ENCODE assay signal across 13 cellular contexts in the genomic region with DNA sequence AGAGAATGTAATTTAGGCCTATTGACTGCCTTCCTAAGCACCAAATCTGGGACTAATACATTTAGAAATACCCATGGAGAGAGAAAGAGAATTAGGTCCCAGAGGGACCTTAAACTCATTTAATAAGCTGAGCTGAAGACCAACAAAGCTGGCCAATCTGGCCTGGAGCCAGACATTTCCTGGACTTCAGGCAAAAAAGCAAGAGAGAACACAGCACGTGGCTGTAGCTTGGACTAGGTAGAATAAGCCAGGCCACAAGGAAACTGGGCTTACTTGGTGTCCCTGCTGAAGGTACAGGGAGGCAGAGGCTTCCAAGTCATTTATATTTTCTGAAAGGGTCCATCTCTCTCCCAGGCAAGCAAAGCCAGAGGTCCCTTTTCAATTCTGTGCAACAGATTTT.
A peak's percentile ranks its signal among the peaks of the same experiment; 100 is the strongest.
DNase-seq lines count a peak whose midpoint lies in the region; ATAC-seq and TF ChIP-seq lines count a peak whose summit lies in the region.
"Had no signal": no experiment of that assay in that cellular context is flagged by ENCODE, and none has a peak within 500 bp of the region (broad histone marks: within the 10 kb centered on the region; RNA-seq: fewer than 3 reads in every experiment).

No MANE protein-coding gene starts in this region.

- H3K27ac ChIP-seq in ascending aorta: peak overlapping the region in 1 of 2 donors; percentile 73

- intact Hi-C loops in ascending aorta (cut with DNase I): no loop called here
- intact Hi-C loops in Right ventricle myocardium superior (cut with DNase I): no loop called here

- no peak overlapping the region for H3K4me3 ChIP-seq in ascending aorta
- H3K4me3 ChIP-seq in retinal pigment epithelial cell (ENCODE audit: low read length): no peak overlapping the region
- H3K4me3 ChIP-seq: smooth muscle cell had no signal

- H3K9me3 ChIP-seq in ascending aorta: peaks cover 0 to 4% of the 10 kb centered on the region in 2 donors

- TF ChIP-seq CTCF in ascending aorta (IDR thresholded peaks at IDR 0.05): no peak
- no peak for TF ChIP-seq CTCF in retinal pigment epithelial cell (conservative IDR thresholded peaks at IDR 0.05; ENCODE audit: low read depth, low read length)

- H3K4me1 ChIP-seq in ascending aorta: no peaks in the 10 kb centered on the region

- H3K36me3 ChIP-seq in ascending aorta: no peaks in the 10 kb centered on the region

- DNase-seq in GM04503 (ENCODE audit: low read depth) (peak; percentile 13), ascending aorta (ENCODE audit: low spot score in 2 of 2) (peak; percentile 15 to 86), Right ventricle myocardium superior (peak; percentile 74), retinal pigment epithelial cell (ENCODE audit: low read depth) (peak; percentile 86), NCI-H187 treated with DMSO at 0.1 percent for 48 hours (lab: John Stamatoyannopoulos, UW) (no peak)
- DNase-seq in activated naive CD4-positive, alpha-beta T cell treated with anti-CD3 and anti-CD28 coated beads, Interleukin-2, amount 50 U/mL, for 16 hours: no peak
- DNase-seq in stimulated activated CD4-positive, alpha-beta T cell treated with anti-CD3 and anti-CD28 coated beads, Interleukin-2, amount 100 ng/mL, for 48 hours: no peak
- DNase-seq: activated effector memory CD4-positive, alpha-beta T cell treated with anti-CD3 and anti-CD28 coated beads, Interleukin-2, amount 50 U/mL, for 16 hours; CD4-positive, CD25-positive, alpha-beta regulatory T cell; NCI-H1694; T-helper 1 cell had no signal

- ATAC-seq in Right ventricle myocardium superior (ENCODE audit: poor library complexity) (peak; percentile 68), GM18519 (IDR thresholded peaks at IDR 0.05; ENCODE audit: low FRiP score, unreplicated experiment) (no peak)

- no peaks in the 10 kb centered on the region for H3K27me3 ChIP-seq in ascending aorta

Comparison
In these comparisons a context has a peak if more than half of its experiments do, and no peak if none do; other contexts are left out.
1. DNase-seq: peak in GM04503 (single experiment), ascending aorta (2 of 2), Right ventricle myocardium superior (single experiment) and retinal pigment epithelial cell (single experiment); none in activated naive CD4-positive, alpha-beta T cell treated with anti-CD3 and anti-CD28 coated beads, Interleukin-2, amount 50 U/mL, for 16 hours (single experiment), NCI-H187 treated with DMSO at 0.1 percent for 48 hours (single experiment) and stimulated activated CD4-positive, alpha-beta T cell treated with anti-CD3 and anti-CD28 coated beads, Interleukin-2, amount 100 ng/mL, for 48 hours (0 of 2).